ENCODE assay signal across 8 cellular contexts in the genomic region with DNA sequence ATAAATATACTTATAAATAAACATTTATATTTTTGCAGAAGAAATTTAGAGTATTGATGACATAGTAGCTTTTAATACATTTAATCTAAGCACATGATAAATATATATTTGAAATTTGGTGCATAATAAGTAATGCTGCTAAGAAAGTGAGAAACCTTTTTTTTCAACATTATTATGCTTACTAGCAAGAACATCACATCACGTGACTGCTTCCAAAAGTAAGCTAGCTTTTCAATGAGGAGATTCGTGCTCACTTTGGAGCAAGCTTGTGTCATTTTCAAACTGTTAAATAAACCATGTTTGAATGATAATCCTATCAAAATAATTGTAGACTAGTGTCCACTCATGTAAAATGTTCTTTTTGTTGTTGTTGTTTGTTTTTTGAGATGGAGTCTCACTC.
"Had no signal": no experiment of that assay in that cellular context is flagged by ENCODE, and none has a peak within 500 bp of the region (broad histone marks: within the 10 kb centered on the region; RNA-seq: fewer than 3 reads in every experiment).

No MANE protein-coding gene starts in this region.

- H2AFZ ChIP-seq: GM23248 had no signal

- ATAC-seq: HCT116 had no signal

- H3K36me3 ChIP-seq: HAP-1 had no signal

- H3K4me3 ChIP-seq: GM23248, HAP-1 had no signal

- H3K27ac ChIP-seq: GM23248 had no signal

- DNase-seq: GM23248, GOT3, H7, HFFc6, KG1 had no signal

- FAIRE-seq: HTR-8/SVneo had no signal

- H3K9ac ChIP-seq: GM23248 had no signal

- H3K9me3 ChIP-seq: HAP-1 had no signal
